Comparison of ENCODE assay signal across 1 cellular context in genomic region chr1:235866913-235867850, GRCh38.
TF ChIP-seq lines count a peak whose summit lies in the region.

No MANE protein-coding gene starts in this region.

TF ChIP-seq in WTC11, 78 proteins besides CTCF, POLR2A, EP300 and RAD21 (continued from another document):
- TF ChIP-seq E2F4 (CRISPR knock-in tag; IDR thresholded peaks at IDR 0.05; ENCODE audit: borderline replicate concordance, low read depth) (no peak), CREM (CRISPR knock-in tag; IDR thresholded peaks at IDR 0.05) (peak; percentile 93), TP53 (CRISPR knock-in tag; IDR thresholded peaks at IDR 0.05) (no peak), HMGXB4 (CRISPR knock-in tag; IDR thresholded peaks at IDR 0.05) (0 out of 2 replicates have a peak, but pooled peaks have one; percentile 25), CREB1 (CRISPR knock-in tag; IDR thresholded peaks at IDR 0.05) (0 out of 2 replicates have a peak, but pooled peaks have one; percentile 38), ZMAT4 (CRISPR knock-in tag; IDR thresholded peaks at IDR 0.05) (no peak)
